Comparison of ENCODE assay signal across 12 cellular contexts in the genomic region with DNA sequence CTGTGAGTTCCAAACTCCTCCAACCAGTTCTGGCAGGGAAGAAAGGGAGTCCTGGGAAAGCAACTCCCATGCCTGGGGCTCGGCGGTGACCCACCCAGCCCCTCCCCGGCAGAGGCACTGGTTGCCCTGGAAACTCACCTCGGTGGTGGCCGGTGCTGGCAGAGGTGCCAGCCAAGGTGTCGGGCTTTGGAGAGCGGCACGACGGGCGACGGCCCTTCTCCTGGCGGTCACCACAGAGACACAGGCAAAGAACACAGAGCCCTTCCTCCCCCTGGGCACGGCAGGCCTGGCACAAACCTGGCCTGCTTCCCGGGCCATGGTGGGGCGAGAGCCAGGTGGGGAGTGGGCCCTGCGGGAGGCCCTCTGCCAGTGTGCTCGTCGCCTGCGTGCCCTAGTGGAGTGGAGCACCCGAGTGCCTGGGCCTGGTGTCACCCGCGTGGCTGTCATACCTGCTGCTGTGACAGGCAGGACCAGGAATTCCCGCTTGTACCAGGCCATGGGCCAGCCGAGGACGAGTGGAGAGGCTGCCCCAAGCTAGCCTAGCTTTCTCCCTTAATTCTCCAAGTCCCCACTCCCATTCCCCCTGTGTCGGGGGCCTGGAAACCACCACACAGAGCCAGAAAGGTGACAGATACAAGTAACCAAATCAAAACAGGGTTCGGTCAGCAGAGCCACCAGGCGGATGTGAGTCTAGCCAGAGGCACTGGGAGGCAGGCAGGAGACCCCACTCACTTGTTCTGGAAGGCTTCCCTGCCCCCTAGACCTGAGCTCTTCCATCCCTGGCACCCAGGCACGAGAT. TPM values are rescaled to one million over a fixed set of nuclear protein-coding genes. Genes with fewer than 3 reads are reported as not detected.
A peak's percentile ranks its signal among the peaks of the same experiment; 100 is the strongest.
DNase-seq lines count a peak whose midpoint lies in the region; ATAC-seq and TF ChIP-seq lines count a peak whose summit lies in the region.
"Had no signal": no experiment of that assay in that cellular context is flagged by ENCODE, and none has a peak within 500 bp of the region (broad histone marks: within the 10 kb centered on the region; RNA-seq: fewer than 3 reads in every experiment).

No MANE protein-coding gene starts in this region.

- H3K4me3 Mint-ChIP-seq in activated naive CD4-positive, alpha-beta T cell treated with anti-CD3 and anti-CD28 coated beads, Interleukin-2, amount 50 U/mL, for 24 hours, result peak overlapping the region; percentile 60
- no peak overlapping the region for H3K4me3 Mint-ChIP-seq in type B pancreatic cell

- no peaks in the 10 kb centered on the region for H3K36me3 Mint-ChIP-seq in activated naive CD4-positive, alpha-beta T cell treated with anti-CD3 and anti-CD28 coated beads, Interleukin-2, amount 50 U/mL, for 24 hours
- no peaks in the 10 kb centered on the region for H3K36me3 Mint-ChIP-seq in type B pancreatic cell

- WGBS in tibial nerve, 2 donors, result 84 to 85% methylated on average over 16 to 28 of the region's 29 CpGs

- H3K27me3 ChIP-seq in lower lobe of right lung (ENCODE audit: low read depth), result no peaks in the 10 kb centered on the region
- no peaks in the 10 kb centered on the region for H3K27me3 ChIP-seq in tibial nerve
- H3K27me3 ChIP-seq: uterus had no signal

- H3K36me3 ChIP-seq in lower lobe of right lung (no peaks in the 10 kb centered on the region), tibial nerve (no peaks in the 10 kb centered on the region)
- H3K36me3 ChIP-seq: uterus, WERI-Rb-1 had no signal

- no peaks in the 10 kb centered on the region for H3K9me3 ChIP-seq in lower lobe of right lung
- H3K9me3 ChIP-seq in tibial nerve, result no peaks in the 10 kb centered on the region
- H3K9me3 ChIP-seq: uterus had no signal

- H3K4me1 ChIP-seq in lower lobe of right lung (peaks cover 72% of the 10 kb centered on the region), tibial nerve (peaks cover 0 to 64% (median 51%) of the 10 kb centered on the region in 4 donors)

- H3K4me1 Mint-ChIP-seq in activated naive CD4-positive, alpha-beta T cell treated with anti-CD3 and anti-CD28 coated beads, Interleukin-2, amount 50 U/mL, for 24 hours, result peaks cover 72% of the 10 kb centered on the region
- peaks cover 13% of the 10 kb centered on the region for H3K4me1 Mint-ChIP-seq in type B pancreatic cell (ENCODE audit: unreplicated experiment)

- no peak for TF ChIP-seq EP300 in tibial nerve (IDR thresholded peaks at IDR 0.05)

- DNase-seq in activated naive CD4-positive, alpha-beta T cell treated with anti-CD3 and anti-CD28 coated beads, Interleukin-2, amount 50 U/mL, for 16 hours, result no peak
- DNase-seq in lower lobe of right lung, result peak; percentile 68
- DNase-seq in type B pancreatic cell (ENCODE audit: extremely low spot score, unreplicated experiment), result no peak
- DNase-seq in NCI-H2107 (lab: John Stamatoyannopoulos, UW), result no peak
- DNase-seq in NCI-H2171 treated with DMSO at 0.1 percent for 48 hours (lab: John Stamatoyannopoulos, UW), result no peak
- DNase-seq in tibial nerve (ENCODE audit: low spot score in 2 of 2), result no peak
- DNase-seq: NCI-H1436, uterus, WERI-Rb-1 had no signal

- H3K9me3 Mint-ChIP-seq in activated naive CD4-positive, alpha-beta T cell treated with anti-CD3 and anti-CD28 coated beads, Interleukin-2, amount 50 U/mL, for 24 hours, result no peaks in the 10 kb centered on the region
- H3K9me3 Mint-ChIP-seq in type B pancreatic cell, result no peaks in the 10 kb centered on the region

- H3K27me3 Mint-ChIP-seq in activated naive CD4-positive, alpha-beta T cell treated with anti-CD3 and anti-CD28 coated beads, Interleukin-2, amount 50 U/mL, for 24 hours, result no peaks in the 10 kb centered on the region
- no peaks in the 10 kb centered on the region for H3K27me3 Mint-ChIP-seq in type B pancreatic cell

- peak overlapping the region; percentile 70 for H3K27ac Mint-ChIP-seq in activated naive CD4-positive, alpha-beta T cell treated with anti-CD3 and anti-CD28 coated beads, Interleukin-2, amount 50 U/mL, for 24 hours
- H3K27ac Mint-ChIP-seq in type B pancreatic cell, result peak overlapping the region; percentile 70

- H3K27ac ChIP-seq in angular gyrus (ENCODE audit: low read depth, low read length) (peak overlapping the region; percentile 87), lower lobe of right lung (peak overlapping the region; percentile 77), tibial nerve (no peak overlapping the region)
- H3K27ac ChIP-seq: parathyroid adenoma, uterus, WERI-Rb-1 had no signal

- peak; percentile 3 to 15 for ATAC-seq in lower lobe of right lung

- H3K4me3 ChIP-seq in lower lobe of right lung (no peak overlapping the region), tibial nerve (no peak overlapping the region)
- H3K4me3 ChIP-seq: uterus had no signal

- TF ChIP-seq CTCF in lower lobe of right lung (IDR thresholded peaks at IDR 0.05), result no peak
- no peak for TF ChIP-seq CTCF in type B pancreatic cell (conservative IDR thresholded peaks at IDR 0.05)
- TF ChIP-seq CTCF in tibial nerve (IDR thresholded peaks at IDR 0.05), result no peak

- TF ChIP-seq POLR2A in tibial nerve (IDR thresholded peaks at IDR 0.05), result no peak

- intact Hi-C loops in lower lobe of right lung (cut with DNase I), result no loop called here

RNA-seq across cellular contexts. Expression of a gene that starts 8.2 kb away (rescaled TPM):
- total RNA-seq in lower lobe of right lung, result 71.1 TPM
- total RNA-seq in type B pancreatic cell (ENCODE audit: low replicate concordance), result 64.8 and 86.3 TPM in 2 replicates
- total RNA-seq in tibial nerve, result 10 to 100 TPM; 34.5 to 60.0 (median 48.7) TPM

RNA-seq across cellular contexts. Expression of a gene that starts 34.5 kb away (rescaled TPM):
- 38.5 TPM for total RNA-seq in lower lobe of right lung
- 21.0 and 54.9 TPM in 2 replicates for total RNA-seq in type B pancreatic cell (ENCODE audit: low replicate concordance)
- 10 to 100 TPM; 15.3 to 63.3 (median 36.8) TPM for total RNA-seq in tibial nerve

Comparison
In these comparisons a context has a peak if more than half of its experiments do, and no peak if none do; other contexts are left out.
1. H3K27ac ChIP-seq: peak in angular gyrus (single experiment) and lower lobe of right lung (single experiment); none in tibial nerve (0 of 4).